ENCODE assay signal across 11 cellular contexts in the genomic region with DNA sequence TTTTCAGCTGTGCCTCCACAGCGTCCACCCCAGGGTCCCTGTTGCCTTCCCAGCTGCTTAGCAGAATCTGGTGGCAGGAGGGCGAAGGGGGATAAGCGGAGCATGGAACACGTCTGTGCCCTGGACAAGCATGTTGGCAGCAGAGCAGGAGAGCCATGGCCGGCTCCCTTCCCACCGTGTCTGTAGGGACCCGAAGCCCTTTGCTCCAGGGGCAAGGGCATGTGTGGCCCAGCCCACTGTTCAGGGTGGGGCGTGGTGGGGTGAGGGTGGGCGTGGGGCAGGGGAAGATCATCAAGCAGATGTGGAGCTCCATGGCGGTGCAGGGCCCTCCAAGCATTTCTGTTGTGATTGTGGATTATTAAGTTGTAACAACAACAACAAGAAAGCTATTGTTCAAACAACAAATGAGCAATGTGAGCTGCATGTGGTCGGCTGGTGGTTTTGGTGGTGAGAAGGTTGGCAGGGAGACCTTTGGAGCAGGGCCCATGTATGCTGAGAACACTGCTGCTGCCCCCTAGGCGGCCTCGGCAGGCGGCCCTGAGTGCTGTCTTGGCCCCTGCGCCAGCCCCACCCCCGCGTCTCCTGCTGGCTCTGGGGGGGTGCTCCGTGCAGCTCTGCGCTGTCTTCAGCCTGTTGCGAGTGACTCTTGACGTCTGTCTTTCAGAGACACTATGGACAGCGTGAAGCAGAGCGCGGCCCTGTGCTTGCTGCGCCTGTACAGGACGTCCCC. TPM values are rescaled to one million over a fixed set of nuclear protein-coding genes. Genes with fewer than 3 reads are reported as not detected.
A peak's percentile ranks its signal among the peaks of the same experiment; 100 is the strongest.
DNase-seq lines count a peak whose midpoint lies in the region; ATAC-seq, FAIRE-seq and TF ChIP-seq lines count a peak whose summit lies in the region.
"Had no signal": no experiment of that assay in that cellular context is flagged by ENCODE, and none has a peak within 500 bp of the region (broad histone marks: within the 10 kb centered on the region; RNA-seq: fewer than 3 reads in every experiment).

No MANE protein-coding gene starts in this region.

- no peak overlapping the region; a peak in 1 of 4 replicates for H3K9ac ChIP-seq in K562 (ENCODE audit: insufficient read depth in 1 of 2, low read depth in 2 of 2, low read length in 2 of 2)

- H2AFZ ChIP-seq in K562 (ENCODE audit: low read depth, low read length) = no peak overlapping the region

- no peak for TF ChIP-seq EP300 in K562 (IDR thresholded peaks at IDR 0.05; ENCODE audit: low read length)

- POLR2A ChIA-PET in K562 (lab: Yijun Ruan, JAX) = no interaction called here

- H3K27ac ChIP-seq in K562 (ENCODE audit: extremely low read depth, low read depth, low read length) = no peak overlapping the region

- H3K27me3 ChIP-seq in K562 (ENCODE audit: control insufficient read depth in 2 of 2, insufficient read depth in 2 of 2, low read length in 2 of 2) = no peaks in the 10 kb centered on the region

- no peaks in the 10 kb centered on the region for H4K20me1 ChIP-seq in K562 (replicated peaks; ENCODE audit: control insufficient read depth, insufficient read depth, low read length)

- ATAC-seq in K562 (no peak; the same call in 2 of the 3 replicates), GM21619 (IDR thresholded peaks at IDR 0.05; ENCODE audit: unreplicated experiment) (no peak)

- 86% methylated on average over 19 of the region's 26 CpGs for WGBS in K562 (ENCODE audit: insufficient coverage, low coverage, missing lambda C conversion rate)

- intact Hi-C loops in K562 (cut with micrococcal nuclease) = no loop called here

- no TSS peak for BruUV-seq in K562 (replicated peaks; lab: Mats Ljungman, UMichigan)

- in situ Hi-C loops in K562 (cut with MboI) = no loop called here

- CTCF ChIA-PET in K562 (lab: Yijun Ruan, JAX; ENCODE audit: low intra/inter-chr PET ratio) = no interaction called here

- peaks cover 53% of the 10 kb centered on the region; the same call in 2 of the 3 replicates for H3K36me3 ChIP-seq in K562 (ENCODE audit: control insufficient read depth, insufficient read depth, low read length)

- H3K4me3 ChIP-seq in K562 = no peak overlapping the region

- no peak for TF ChIP-seq POLR2A in K562 (conservative IDR thresholded peaks at IDR 0.05)

- H3K9me1 ChIP-seq in K562 (ENCODE audit: control insufficient read depth, insufficient read depth, low read length) = no peaks in the 10 kb centered on the region

- no peak for FAIRE-seq in K562 (lab: Jason Lieb, UNC)
- FAIRE-seq: endometrium, TTC549 had no signal

- no peaks in the 10 kb centered on the region for H3K79me2 ChIP-seq in K562 (ENCODE audit: control insufficient read depth, insufficient read depth, low read length)

- no peak for TF ChIP-seq RAD21 in K562 (CRISPR knock-in tag; conservative IDR thresholded peaks at IDR 0.05 in 1 of 2, IDR thresholded peaks at IDR 0.05 in 1 of 2)

- no peaks in the 10 kb centered on the region for H3K9me3 ChIP-seq in K562 (replicated peaks; ENCODE audit: control insufficient read depth, insufficient read depth, low read depth, low read length)

- DNase-seq in AG08396 (ENCODE audit: low spot score) = peak; percentile 52
- peak; percentile 28 for DNase-seq in GM04503 (ENCODE audit: low read depth)
- DNase-seq in K562 (ENCODE audit: extremely low read depth in 1 of 4, low spot score in 3 of 4) = peak in 1 of 4 experiments; percentile 34
- DNase-seq in midbrain (lab: John Stamatoyannopoulos, UW) = peak; percentile 87
- DNase-seq in D341Med (ENCODE audit: low spot score) = no peak
- DNase-seq in NCI-H82 treated with DMSO at 0.1 percent for 48 hours (lab: John Stamatoyannopoulos, UW; ENCODE audit: unreplicated experiment) = no peak
- DNase-seq in dedifferentiated amniotic fluid mesenchymal stem cell (ENCODE audit: extremely low spot score) = no peak

- no peak overlapping the region for H3K4me2 ChIP-seq in K562 (ENCODE audit: insufficient read depth, low read length)

- no peak for TF ChIP-seq CTCF in K562 (IDR thresholded peaks at IDR 0.05 in 2 of 3, conservative IDR thresholded peaks at IDR 0.05 in 1 of 3; ENCODE audit: insufficient read depth in 2 of 3, low read depth in 1 of 3, low read length in 3 of 3)

- peaks cover 0 to 32% of the 10 kb centered on the region in 2 experiments; a peak in 2 of 5 replicates for H3K4me1 ChIP-seq in K562 (replicated peaks in 1 of 2; ENCODE audit: control insufficient read depth in 2 of 2, insufficient read depth in 2 of 2, low read length in 2 of 2)

TF ChIP-seq in K562, 482 proteins besides CTCF, POLR2A, EP300 and RAD21:
- TF ChIP-seq ARID2 (IDR thresholded peaks at IDR 0.05) = no peak
- TF ChIP-seq, protein P1, sequence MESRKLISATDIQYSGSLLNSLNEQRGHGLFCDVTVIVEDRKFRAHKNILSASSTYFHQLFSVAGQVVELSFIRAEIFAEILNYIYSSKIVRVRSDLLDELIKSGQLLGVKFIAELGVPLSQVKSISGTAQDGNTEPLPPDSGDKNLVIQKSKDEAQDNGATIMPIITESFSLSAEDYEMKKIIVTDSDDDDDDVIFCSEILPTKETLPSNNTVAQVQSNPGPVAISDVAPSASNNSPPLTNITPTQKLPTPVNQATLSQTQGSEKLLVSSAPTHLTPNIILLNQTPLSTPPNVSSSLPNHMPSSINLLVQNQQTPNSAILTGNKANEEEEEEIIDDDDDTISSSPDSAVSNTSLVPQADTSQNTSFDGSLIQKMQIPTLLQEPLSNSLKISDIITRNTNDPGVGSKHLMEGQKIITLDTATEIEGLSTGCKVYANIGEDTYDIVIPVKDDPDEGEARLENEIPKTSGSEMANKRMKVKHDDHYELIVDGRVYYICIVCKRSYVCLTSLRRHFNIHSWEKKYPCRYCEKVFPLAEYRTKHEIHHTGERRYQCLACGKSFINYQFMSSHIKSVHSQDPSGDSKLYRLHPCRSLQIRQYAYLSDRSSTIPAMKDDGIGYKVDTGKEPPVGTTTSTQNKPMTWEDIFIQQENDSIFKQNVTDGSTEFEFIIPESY (CRISPR knock-in tag; IDR thresholded peaks at IDR 0.05) = peak; percentile 71; the same call in 1 of the 2 replicates

RNA-seq across cellular contexts. Expression of a gene that starts 50.9 kb away (rescaled TPM):
- 125 and 255 TPM in 2 replicates for total RNA-seq in K562 (2011; cell fraction: chromatin; rRNA removed; ENCODE audit: low replicate concordance)
- 84.6 and 90.9 TPM in 2 replicates for total RNA-seq in K562 (2011; cell fraction: nucleolus; rRNA removed)
- 84.5 and 112 TPM in 2 replicates for total RNA-seq in K562 (2011; cell fraction: nucleoplasm; rRNA removed)
- 8.1 and 11.0 TPM in 2 replicates for total RNA-seq in K562 (2014; rRNA removed)
- 11.9 and 16.2 TPM in 2 replicates for total RNA-seq in K562 (2014; rRNA removed; fragmentation: Illumina TruSeq; extraction: Trizol)
- total RNA-seq in K562 (2015; rRNA removed; fragmentation: Illumina TruSeq; extraction: Trizol) = 19.8 and 22.8 TPM in 2 replicates
- 26.2 and 33.3 TPM in 2 replicates for total RNA-seq in K562 (2021)
- 27.7 and 30.6 TPM in 2 replicates for polyA plus RNA-seq in K562 (2011; rRNA removed)
- 20.2 and 29.9 TPM in 2 replicates for polyA plus RNA-seq in K562 (2011; cell fraction: cytosol; rRNA removed)
- 82.5 and 86.1 TPM in 2 replicates for polyA plus RNA-seq in K562 (2011; cell fraction: nucleus; rRNA removed)
- polyA plus RNA-seq in K562 (2012) = 31.2 and 48.0 TPM in 2 replicates
- 29.5 and 41.7 TPM in 2 replicates for polyA plus RNA-seq in K562 (2014; fragmentation: Illumina TruSeq; extraction: Trizol)
- polyA plus RNA-seq in K562 (2014; fragmentation: Nextera tagmentation; extraction: Ambion mirVana) = 1 to 10 TPM in 1 of 2 experiments, under 1 TPM in 1; 0.69 to 1.3 TPM
- polyA plus RNA-seq in K562 (2014; rRNA removed) = 15.2 and 16.7 TPM in 2 replicates
- polyA minus RNA-seq in K562 (2011; rRNA and poly(A)+ RNA removed) = 21.8 and 29.8 TPM in 2 replicates
- polyA minus RNA-seq in K562 (2011; cell fraction: cytosol; rRNA and poly(A)+ RNA removed) = 76.6 and 78.5 TPM in 2 replicates
- polyA minus RNA-seq in K562 (2011; cell fraction: nucleus; rRNA and poly(A)+ RNA removed) = 26.1 and 39.5 TPM in 2 replicates

RNA-seq across cellular contexts. Expression of a gene that starts 59.9 kb away (rescaled TPM):
- not detected in 2 replicates for total RNA-seq in K562 (2011; cell fraction: chromatin; rRNA removed; ENCODE audit: low replicate concordance)
- not detected in 2 replicates for total RNA-seq in K562 (2011; cell fraction: nucleolus; rRNA removed)
- not detected in 2 replicates for total RNA-seq in K562 (2011; cell fraction: nucleoplasm; rRNA removed)
- not detected in 2 replicates for total RNA-seq in K562 (2014; rRNA removed)
- total RNA-seq in K562 (2014; rRNA removed; fragmentation: Illumina TruSeq; extraction: Trizol) = not detected in 2 replicates
- total RNA-seq in K562 (2015; rRNA removed; fragmentation: Illumina TruSeq; extraction: Trizol) = not detected in 2 replicates
- total RNA-seq in K562 (2021) = 0.16 TPM in 1 of 2 replicates, not detected in the other
- not detected in 2 replicates for polyA plus RNA-seq in K562 (2011; rRNA removed)
- not detected in 2 replicates for polyA plus RNA-seq in K562 (2011; cell fraction: cytosol; rRNA removed)
- polyA plus RNA-seq in K562 (2011; cell fraction: nucleus; rRNA removed) = not detected in 2 replicates
- polyA plus RNA-seq in K562 (2012) = 0.03 and 0.06 TPM in 2 replicates
- polyA plus RNA-seq in K562 (2014; fragmentation: Illumina TruSeq; extraction: Trizol) = not detected in 2 replicates
- not detected for polyA plus RNA-seq in K562 (2014; fragmentation: Nextera tagmentation; extraction: Ambion mirVana)
- 0.01 TPM in 1 of 2 replicates, not detected in the other for polyA plus RNA-seq in K562 (2014; rRNA removed)
- not detected in 2 replicates for polyA minus RNA-seq in K562 (2011; rRNA and poly(A)+ RNA removed)
- not detected in 2 replicates for polyA minus RNA-seq in K562 (2011; cell fraction: cytosol; rRNA and poly(A)+ RNA removed)
- not detected in 2 replicates for polyA minus RNA-seq in K562 (2011; cell fraction: nucleus; rRNA and poly(A)+ RNA removed)
- total RNA-seq: kidney epithelial cell had no signal

Comparison
In these comparisons a context has a peak if more than half of its experiments do, and no peak if none do; other contexts are left out.
1. DNase-seq: peak in AG08396 (single experiment), GM04503 (single experiment) and midbrain (single experiment); none in D341Med (single experiment), NCI-H82 treated with DMSO at 0.1 percent for 48 hours (single experiment) and dedifferentiated amniotic fluid mesenchymal stem cell (single experiment).